Comparison of ENCODE assay signal across 25 cellular contexts in the genomic region with DNA sequence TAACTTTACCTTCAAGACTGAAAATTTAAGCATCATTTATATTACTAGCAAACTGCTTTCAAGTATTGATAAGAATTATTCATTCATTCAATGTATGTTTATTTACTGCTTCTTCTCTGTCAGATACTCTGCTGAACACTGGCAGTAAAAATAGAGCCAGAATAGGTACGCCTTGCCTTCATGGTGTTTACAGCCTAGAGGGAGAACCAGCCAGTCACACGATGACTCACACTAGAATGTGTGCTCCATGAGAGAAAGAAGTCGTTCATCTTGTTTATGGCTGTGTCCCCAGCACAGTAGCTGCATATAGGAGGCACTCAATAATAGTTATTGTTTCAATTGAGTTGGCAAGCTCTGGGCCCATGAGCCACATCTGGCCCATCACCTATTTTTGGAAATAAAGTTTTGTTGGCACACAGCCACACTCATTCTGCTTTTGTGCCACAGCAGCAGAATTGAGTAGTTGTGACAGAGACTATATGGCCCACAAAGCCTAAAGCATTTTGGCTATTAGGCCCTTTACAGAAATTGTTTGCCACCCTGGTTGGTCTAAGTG.
A peak's percentile ranks its signal among the peaks of the same experiment; 100 is the strongest.
DNase-seq lines count a peak whose midpoint lies in the region; ATAC-seq and TF ChIP-seq lines count a peak whose summit lies in the region.
"Had no signal": no experiment of that assay in that cellular context is flagged by ENCODE, and none has a peak within 500 bp of the region (broad histone marks: within the 10 kb centered on the region; RNA-seq: fewer than 3 reads in every experiment).

No MANE protein-coding gene starts in this region.

- no peaks in the 10 kb centered on the region for H3K9me3 Mint-ChIP-seq in naive thymus-derived CD8-positive, alpha-beta T cell
- H3K9me3 Mint-ChIP-seq: activated B cell treated with CpG ODN at 0.5 μM for 24 hours; activated CD8-positive, alpha-beta T cell treated with anti-CD3 and anti-CD28 coated beads for 36 hours; type B pancreatic cell had no signal

- CTCF ChIA-PET in PC-9 (lab: Charles Lee), result no interaction called here

- intact Hi-C loops in PC-9 (cut with micrococcal nuclease; ENCODE audit: unreplicated experiment), result no loop called here

- H3K27me3 ChIP-seq in PC-9 (ENCODE audit: insufficient read depth, low read depth) (peaks cover 49% of the 10 kb centered on the region), smooth muscle cell (ENCODE audit: low read depth) (no peaks in the 10 kb centered on the region)
- H3K27me3 ChIP-seq: heart left ventricle, left lung, Peyer's patch, spleen had no signal

- TF ChIP-seq CTCF in PC-9 (conservative IDR thresholded peaks at IDR 0.05) (no peak), smooth muscle cell (IDR thresholded peaks at IDR 0.05; ENCODE audit: borderline replicate concordance, insufficient read depth, poor library complexity, severe bottlenecking) (no peak)

- peak overlapping the region in 6 of 10 donors; percentile 1 to 81 (median 55) for H3K27ac Mint-ChIP-seq in naive thymus-derived CD8-positive, alpha-beta T cell
- H3K27ac Mint-ChIP-seq: activated B cell treated with CpG ODN at 0.5 μM for 24 hours; stimulated activated naive CD8-positive, alpha-beta T cell treated with anti-CD3 and anti-CD28 coated beads, Interleukin-15, amount 100 ng/mL, for 72 hours; type B pancreatic cell had no signal

- H3K79me2 ChIP-seq in PC-9 (ENCODE audit: low read depth) (no peaks in the 10 kb centered on the region), smooth muscle cell (ENCODE audit: low read depth) (no peaks in the 10 kb centered on the region)

- H2AFZ ChIP-seq in PC-9 (no peak overlapping the region), smooth muscle cell (ENCODE audit: low read depth) (no peak overlapping the region)

- H3K4me1 ChIP-seq in PC-9 (replicated peaks; ENCODE audit: insufficient read depth), result no peaks in the 10 kb centered on the region
- no peaks in the 10 kb centered on the region for H3K4me1 ChIP-seq in smooth muscle cell (ENCODE audit: low read depth)

- H3K4me1 Mint-ChIP-seq in naive thymus-derived CD8-positive, alpha-beta T cell, result peaks cover 26 to 80% (median 65%) of the 10 kb centered on the region in 4 donors

- DNase-seq in Daoy (ENCODE audit: low read depth) (peak; percentile 9), NCI-H69 (lab: John Stamatoyannopoulos, UW) (peak; percentile 67), dermis microvascular lymphatic vessel endothelial cell (ENCODE audit: low read depth in 2 of 2) (peak; percentile 26 to 39), PC-9 (no peak), smooth muscle cell (lab: John Stamatoyannopoulos, UW; ENCODE audit: unreplicated experiment) (no peak), NCI-H2171 (lab: John Stamatoyannopoulos, UW) (no peak)
- no peak for DNase-seq in naive thymus-derived CD8-positive, alpha-beta T cell
- DNase-seq: activated B cell treated with CpG ODN at 0.5 μM for 24 hours; activated CD8-positive, alpha-beta T cell treated with anti-CD3 and anti-CD28 coated beads for 36 hours; aorta; Caco-2; central memory CD4-positive, alpha-beta T cell; DND-41; effector CD8-positive, alpha-beta T cell; heart left ventricle; left lung; MM.1S; NCI-H1694 treated with DMSO at 0.1 percent for 48 hours; Peyer's patch; spleen; stimulated activated CD4-positive, alpha-beta T cell treated with anti-CD3 and anti-CD28 coated beads, Interleukin-4, amount 100 ng/mL, for 24 hours; stimulated activated naive CD8-positive, alpha-beta T cell treated with anti-CD3 and anti-CD28 coated beads, Interleukin-15, amount 100 ng/mL, for 72 hours; T1000 had no signal

- H3K4me3 ChIP-seq in PC-9 (no peak overlapping the region), smooth muscle cell (no peak overlapping the region)
- H3K4me3 ChIP-seq: heart left ventricle, left lung, Peyer's patch, spleen had no signal

- H3K9ac ChIP-seq in smooth muscle cell (ENCODE audit: low read depth), result no peak overlapping the region

- WGBS in smooth muscle cell (ENCODE audit: low lambda C conversion rate), result 80% methylated on average over 3 of the region's 3 CpGs

- H3K4me2 ChIP-seq in PC-9 (no peak overlapping the region), smooth muscle cell (no peak overlapping the region)

- no peaks in the 10 kb centered on the region for H3K27me3 Mint-ChIP-seq in naive thymus-derived CD8-positive, alpha-beta T cell
- H3K27me3 Mint-ChIP-seq: activated B cell treated with CpG ODN at 0.5 μM for 24 hours; activated CD8-positive, alpha-beta T cell treated with anti-CD3 and anti-CD28 coated beads for 36 hours; stimulated activated naive CD8-positive, alpha-beta T cell treated with anti-CD3 and anti-CD28 coated beads, Interleukin-15, amount 100 ng/mL, for 72 hours; type B pancreatic cell had no signal

- no peak for ATAC-seq in naive thymus-derived CD8-positive, alpha-beta T cell
- ATAC-seq: activated CD8-positive, alpha-beta T cell treated with anti-CD3 and anti-CD28 coated beads for 36 hours; left lung; SK-N-SH treated with all-trans-retinoic acid at 6 μM for 48 hours; stimulated activated naive CD8-positive, alpha-beta T cell treated with anti-CD3 and anti-CD28 coated beads, Interleukin-15, amount 100 ng/mL, for 72 hours had no signal

- POLR2A ChIA-PET in naive thymus-derived CD8-positive, alpha-beta T cell (lab: Charles Lee), result interaction anchor here (1.3 kb wide), 1 partner anchor 86 kb away, joined by 4 read pairs; a partner anchor contains a TSS
- POLR2A ChIA-PET in PC-9 (lab: Charles Lee; ENCODE audit: unreplicated experiment), result no interaction called here

- H3K9me2 ChIP-seq in PC-9 (ENCODE audit: insufficient read depth), result no peaks in the 10 kb centered on the region

- H3K27ac ChIP-seq in PC-9 (no peak overlapping the region), smooth muscle cell (ENCODE audit: low read depth) (no peak overlapping the region)
- H3K27ac ChIP-seq: left lung, Peyer's patch, spleen had no signal

- H3K36me3 ChIP-seq in PC-9 (ENCODE audit: low read depth) (no peaks in the 10 kb centered on the region), smooth muscle cell (ENCODE audit: low read depth) (no peaks in the 10 kb centered on the region)

- H3K9me3 ChIP-seq in PC-9 (ENCODE audit: insufficient read depth, low read depth) (no peaks in the 10 kb centered on the region), smooth muscle cell (replicated peaks; ENCODE audit: low read depth) (no peaks in the 10 kb centered on the region)
- H3K9me3 ChIP-seq: Caco-2, heart left ventricle, left lung, Peyer's patch, spleen had no signal

- H3F3A ChIP-seq in PC-9 (ENCODE audit: insufficient read depth, low read depth) (no peaks in the 10 kb centered on the region), smooth muscle cell (ENCODE audit: low read depth) (no peaks in the 10 kb centered on the region)

- peaks cover 4 to 72% (median 17%) of the 10 kb centered on the region in 3 donors for H3K36me3 Mint-ChIP-seq in naive thymus-derived CD8-positive, alpha-beta T cell

- H3K4me3 Mint-ChIP-seq in naive thymus-derived CD8-positive, alpha-beta T cell, result peak overlapping the region in 1 of 10 donors; percentile 26
- H3K4me3 Mint-ChIP-seq: activated B cell treated with CpG ODN at 0.5 μM for 24 hours; activated CD8-positive, alpha-beta T cell treated with anti-CD3 and anti-CD28 coated beads for 36 hours; stimulated activated naive CD8-positive, alpha-beta T cell treated with anti-CD3 and anti-CD28 coated beads, Interleukin-15, amount 100 ng/mL, for 72 hours; type B pancreatic cell had no signal

- H4K20me1 ChIP-seq in PC-9 (ENCODE audit: insufficient read depth) (no peaks in the 10 kb centered on the region), smooth muscle cell (ENCODE audit: low read depth) (no peaks in the 10 kb centered on the region)

- no TSS peak for BruUV-seq in PC-9 (replicated peaks; lab: Mats Ljungman, UMichigan)

Comparison
In these comparisons a context has a peak if more than half of its experiments do, and no peak if none do; other contexts are left out.
1. DNase-seq: peak in Daoy (single experiment), NCI-H69 (single experiment) and dermis microvascular lymphatic vessel endothelial cell (2 of 2); none in naive thymus-derived CD8-positive, alpha-beta T cell (0 of 10), PC-9 (0 of 2), smooth muscle cell (single experiment) and NCI-H2171 (single experiment).